ENCODE assay signal across 8 cellular contexts in genomic region chr1:13699936-13700520, GRCh38. TPM values are rescaled to one million over a fixed set of nuclear protein-coding genes. Genes with fewer than 3 reads are reported as not detected.
DNase-seq lines count a peak whose midpoint lies in the region; ATAC-seq and TF ChIP-seq lines count a peak whose summit lies in the region.

TSS of gene PRDM2 (plus strand) at chr1:13700188. CDS start at chr1:13715606, 15,418 bp downstream.

- CTCF ChIA-PET in OCI-LY7 (lab: Charles Lee; ENCODE audit: unreplicated experiment) = no interaction called here

- POLR2A ChIA-PET in OCI-LY7 (lab: Charles Lee) = interaction anchor here (1.3 to 5.0 kb wide), 2 partner anchors 25 to 33 kb away, joined by 9 to 43 read pairs; no protein-coding TSS in a partner anchor

- H3K9me3 ChIP-seq in OCI-LY7 (ENCODE audit: low read length) (peaks cover 3% of the 10 kb centered on the region; the same call in 1 of the 2 replicates), neuron (ENCODE audit: low read length) (no peaks in the 10 kb centered on the region)

- H2AFZ ChIP-seq in OCI-LY7 (ENCODE audit: low read length) (peak within 1 kb of the TSS; percentile 98), neuron (ENCODE audit: low read depth, low read length) (peak within 1 kb of the TSS; percentile 97)

- BruUV-seq in OCI-LY7 (replicated peaks; lab: Mats Ljungman, UMichigan) = no TSS peak

- no peaks in the 10 kb centered on the region for H3K9me2 ChIP-seq in OCI-LY7 (ENCODE audit: insufficient read depth, low read length)

- peak; percentile 44 for ATAC-seq in HG02840 (IDR thresholded peaks at IDR 0.05; ENCODE audit: low FRiP score, unreplicated experiment)

- intact Hi-C loops in OCI-LY7 (cut with micrococcal nuclease; ENCODE audit: unreplicated experiment) = loop anchor here (2.0 kb wide), 1 partner anchor 33 kb away; no protein-coding TSS in a partner anchor

- TF ChIP-seq CTCF in OCI-LY7 (conservative IDR thresholded peaks at IDR 0.05; ENCODE audit: low read length) = no peak
- no peak for TF ChIP-seq CTCF in foreskin fibroblast (IDR thresholded peaks at IDR 0.05; ENCODE audit: low read depth, low read length)

- H3K4me1 ChIP-seq in OCI-LY7 (ENCODE audit: insufficient read depth, low read length, poor library complexity, severe bottlenecking) (peaks cover 45% of the 10 kb centered on the region), neuron (ENCODE audit: insufficient read depth, low read length) (peaks cover 12% of the 10 kb centered on the region)

- DNase-seq in DMS153 treated with DMSO at 0.1 percent for 48 hours (lab: John Stamatoyannopoulos, UW; ENCODE audit: unreplicated experiment) = peak; percentile 35
- no peak for DNase-seq in DMS153 (lab: John Stamatoyannopoulos, UW)
- peak; percentile 70 for DNase-seq in OCI-LY7 (ENCODE audit: low spot score)
- peak; percentile 50 for DNase-seq in activated T-helper 9 cell treated with anti-CD3 and anti-CD28 coated beads, Interleukin-2, amount 50 U/mL, for 16 hours (ENCODE audit: low read depth)
- peak in 1 of 2 donors; percentile 75 for DNase-seq in foreskin fibroblast
- DNase-seq in substantia nigra (lab: John Stamatoyannopoulos, UW) = peak in 37 of 49 donors; percentile 8 to 73 (median 39)

- H3K79me2 ChIP-seq in OCI-LY7 (ENCODE audit: insufficient read depth, low read depth, low read length) = peaks cover 51% of the 10 kb centered on the region

- H3K36me3 ChIP-seq in OCI-LY7 (ENCODE audit: insufficient read depth, low read length) (peaks cover 6% of the 10 kb centered on the region), neuron (ENCODE audit: insufficient read depth, low read length) (no peaks in the 10 kb centered on the region)

- peak within 1 kb of the TSS; percentile 90 for H3K4me2 ChIP-seq in OCI-LY7 (ENCODE audit: low read length)

- H3K27ac ChIP-seq in OCI-LY7 (ENCODE audit: low read depth, low read length, poor library complexity, severe bottlenecking) = peak within 1 kb of the TSS; percentile 91
- peak within 1 kb of the TSS; percentile 65 for H3K27ac ChIP-seq in substantia nigra (ENCODE audit: low read depth, low read length, poor library complexity, severe bottlenecking)

- H3K4me3 ChIP-seq in OCI-LY7 (ENCODE audit: low read depth, low read length, poor library complexity, severe bottlenecking) (peak within 1 kb of the TSS; percentile 84), foreskin fibroblast (ENCODE audit: low read depth in 1 of 2, low read length in 2 of 2) (peak within 1 kb of the TSS; percentile 66 to 69), neuron (ENCODE audit: low read length) (peak within 1 kb of the TSS; percentile 88)

- no peaks in the 10 kb centered on the region for H3K27me3 ChIP-seq in neuron (ENCODE audit: insufficient read depth, low read length)

- 0 out of 2 replicates have a peak, but pooled peaks cover 9% of the 10 kb centered on the region for H4K20me1 ChIP-seq in OCI-LY7 (ENCODE audit: insufficient read depth, low read length)

RNA-seq across cellular contexts. Expression of gene PRDM2, which starts in this region (rescaled TPM):
- total RNA-seq in OCI-LY7 (2014; rRNA removed; shearing (Covaris generic)) = 38.7 and 47.6 TPM in 2 replicates
- total RNA-seq in OCI-LY7 (2022) = 98.2 and 109 TPM in 2 replicates
